1 cellular context compared by ENCODE assay signal in genomic region chr12:6461401-6462233, GRCh38.
TF ChIP-seq lines count a peak whose summit lies in the region.

No MANE protein-coding gene starts in this region.

TF ChIP-seq in GM23338, 12 proteins besides CTCF, POLR2A, EP300 and RAD21 (continued from another document):
- TF ChIP-seq, protein P1, sequence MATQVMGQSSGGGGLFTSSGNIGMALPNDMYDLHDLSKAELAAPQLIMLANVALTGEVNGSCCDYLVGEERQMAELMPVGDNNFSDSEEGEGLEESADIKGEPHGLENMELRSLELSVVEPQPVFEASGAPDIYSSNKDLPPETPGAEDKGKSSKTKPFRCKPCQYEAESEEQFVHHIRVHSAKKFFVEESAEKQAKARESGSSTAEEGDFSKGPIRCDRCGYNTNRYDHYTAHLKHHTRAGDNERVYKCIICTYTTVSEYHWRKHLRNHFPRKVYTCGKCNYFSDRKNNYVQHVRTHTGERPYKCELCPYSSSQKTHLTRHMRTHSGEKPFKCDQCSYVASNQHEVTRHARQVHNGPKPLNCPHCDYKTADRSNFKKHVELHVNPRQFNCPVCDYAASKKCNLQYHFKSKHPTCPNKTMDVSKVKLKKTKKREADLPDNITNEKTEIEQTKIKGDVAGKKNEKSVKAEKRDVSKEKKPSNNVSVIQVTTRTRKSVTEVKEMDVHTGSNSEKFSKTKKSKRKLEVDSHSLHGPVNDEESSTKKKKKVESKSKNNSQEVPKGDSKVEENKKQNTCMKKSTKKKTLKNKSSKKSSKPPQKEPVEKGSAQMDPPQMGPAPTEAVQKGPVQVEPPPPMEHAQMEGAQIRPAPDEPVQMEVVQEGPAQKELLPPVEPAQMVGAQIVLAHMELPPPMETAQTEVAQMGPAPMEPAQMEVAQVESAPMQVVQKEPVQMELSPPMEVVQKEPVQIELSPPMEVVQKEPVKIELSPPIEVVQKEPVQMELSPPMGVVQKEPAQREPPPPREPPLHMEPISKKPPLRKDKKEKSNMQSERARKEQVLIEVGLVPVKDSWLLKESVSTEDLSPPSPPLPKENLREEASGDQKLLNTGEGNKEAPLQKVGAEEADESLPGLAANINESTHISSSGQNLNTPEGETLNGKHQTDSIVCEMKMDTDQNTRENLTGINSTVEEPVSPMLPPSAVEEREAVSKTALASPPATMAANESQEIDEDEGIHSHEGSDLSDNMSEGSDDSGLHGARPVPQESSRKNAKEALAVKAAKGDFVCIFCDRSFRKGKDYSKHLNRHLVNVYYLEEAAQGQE (IDR thresholded peaks at IDR 0.05; ENCODE audit: unreplicated experiment), result no peak
- TF ChIP-seq EZH2phosphoT487 (IDR thresholded peaks at IDR 0.05; ENCODE audit: unreplicated experiment) (no peak), ZNF331 (CRISPR knock-in tag; IDR thresholded peaks at IDR 0.05; ENCODE audit: low read depth) (no peak), ZNF114 (CRISPR knock-in tag; IDR thresholded peaks at IDR 0.05) (no peak)
